ENCODE assay signal across 6 cellular contexts in genomic region chr7:143256325-143256724, GRCh38. TPM values are rescaled to one million over a fixed set of nuclear protein-coding genes. Genes with fewer than 3 reads are reported as not detected.
DNase-seq lines count a peak whose midpoint lies in the region; ATAC-seq and TF ChIP-seq lines count a peak whose summit lies in the region.
"Had no signal": no experiment of that assay in that cellular context is flagged by ENCODE, and none has a peak within 500 bp of the region (broad histone marks: within the 10 kb centered on the region; RNA-seq: fewer than 3 reads in every experiment).

No MANE protein-coding gene starts in this region.

- DNase-seq in fibroblast of villous mesenchyme (ENCODE audit: low read depth): no peak
- no peak for DNase-seq in stimulated activated naive CD4-positive, alpha-beta T cell treated with Interleukin-2 at 50 U/mL for 16 hours (lab: John Stamatoyannopoulos, UW)
- DNase-seq: KBM-7, PC-3 had no signal

- no peak overlapping the region for H3K4me3 ChIP-seq in fibroblast of villous mesenchyme (ENCODE audit: low read depth, low read length)

- TF ChIP-seq CTCF in fibroblast of villous mesenchyme (IDR thresholded peaks at IDR 0.05; ENCODE audit: insufficient read depth, low read depth, low read length): peak; percentile 7

- ATAC-seq in HG03342 (IDR thresholded peaks at IDR 0.05; ENCODE audit: unreplicated experiment): peak; percentile 16
- ATAC-seq in HG02798 (IDR thresholded peaks at IDR 0.05; ENCODE audit: poor library complexity, unreplicated experiment): no peak
- ATAC-seq: PC-3 had no signal

RNA-seq across cellular contexts. Expression of gene GSTK1, which starts 6.9 kb away (rescaled TPM):
- total RNA-seq in fibroblast of villous mesenchyme: 63.1 and 69.1 TPM in 2 replicates

RNA-seq across cellular contexts. Expression of gene TMEM139, which starts 28.4 kb away (rescaled TPM):
- not detected in 2 replicates for total RNA-seq in fibroblast of villous mesenchyme

RNA-seq across cellular contexts. Expression of gene CASP2, which starts 31.8 kb away (rescaled TPM):
- total RNA-seq in fibroblast of villous mesenchyme: 11.9 and 16.0 TPM in 2 replicates

RNA-seq across cellular contexts. Expression of gene TAS2R40, which starts 34.5 kb away (rescaled TPM):
- not detected in 2 replicates for total RNA-seq in fibroblast of villous mesenchyme
- total RNA-seq: PC-3 had no signal

RNA-seq across cellular contexts. Expression of gene CLCN1, which starts 59.6 kb away (rescaled TPM):
- total RNA-seq in fibroblast of villous mesenchyme: under 0.01 TPM in 2 replicates
